31 cellular contexts compared by ENCODE assay signal in the genomic region with DNA sequence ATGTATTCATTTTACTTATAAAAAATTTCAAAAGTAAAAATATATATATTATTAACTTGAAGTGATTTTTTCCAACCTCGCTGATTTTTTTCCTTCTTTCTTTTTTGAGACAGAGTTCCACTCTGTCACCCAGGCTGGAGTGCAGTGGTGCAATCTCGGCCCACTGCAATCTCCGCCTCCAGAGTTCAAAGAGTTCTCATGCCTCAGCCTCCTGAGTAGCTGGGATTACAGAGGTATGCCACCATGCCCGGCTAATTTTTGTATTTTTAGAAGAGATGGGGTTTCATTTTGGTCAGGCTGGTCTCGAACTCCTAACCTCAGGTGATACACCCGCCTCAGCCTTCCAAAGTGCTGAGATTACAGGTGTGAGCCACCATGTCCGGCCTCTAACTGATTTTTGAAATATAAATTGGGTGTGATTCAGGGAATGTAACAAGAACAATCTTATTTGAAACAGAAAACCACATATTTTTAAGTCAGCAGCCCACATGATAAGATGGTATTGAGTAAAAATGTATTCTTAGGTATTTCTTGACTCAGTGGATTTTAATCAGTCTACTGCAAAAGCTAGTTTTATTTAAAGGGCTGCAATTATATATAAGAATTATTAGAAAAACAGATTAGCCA. TPM values are rescaled to one million over a fixed set of nuclear protein-coding genes. Genes with fewer than 3 reads are reported as not detected.
"Had no signal": no experiment of that assay in that cellular context is flagged by ENCODE, and none has a peak within 500 bp of the region (broad histone marks: within the 10 kb centered on the region; RNA-seq: fewer than 3 reads in every experiment).

No MANE protein-coding gene starts in this region.

- H3K27ac ChIP-seq: ascending aorta, brain microvascular endothelial cell, ovary had no signal

- H3K36me3 ChIP-seq: adrenal gland, ascending aorta, brain microvascular endothelial cell, left lung, ovary, prostate gland, transverse colon, uterus had no signal

- H3K27ac Mint-ChIP-seq: activated naive CD8-positive, alpha-beta T cell; activated T-cell treated with anti-CD3 and anti-CD28 coated beads, Interleukin-2, amount 50 U/mL, for 72 hours; naive thymus-derived CD4-positive, alpha-beta T cell; T-helper 2 cell treated with Interferon-gamma antibody and Interleukin-4, amounts not matched to agents 5 μg/mL and 100 μg/mL, for 36 hours had no signal

- H3K9me3 Mint-ChIP-seq: activated T-cell treated with anti-CD3 and anti-CD28 coated beads, Interleukin-2, amount 50 U/mL, for 72 hours; naive thymus-derived CD4-positive, alpha-beta T cell; T-helper 2 cell treated with Interferon-gamma antibody and Interleukin-4, amounts not matched to agents 5 μg/mL and 100 μg/mL, for 36 hours had no signal

- H3K4me1 ChIP-seq: left lung, testis had no signal

- H3K27me3 ChIP-seq: adrenal gland, ascending aorta, brain microvascular endothelial cell, left lung, ovary, testis, transverse colon, uterus had no signal

- H3K4me3 Mint-ChIP-seq: activated naive CD8-positive, alpha-beta T cell; activated T-cell treated with anti-CD3 and anti-CD28 coated beads, Interleukin-2, amount 50 U/mL, for 72 hours; naive thymus-derived CD4-positive, alpha-beta T cell; T-helper 2 cell treated with Interferon-gamma antibody and Interleukin-4, amounts not matched to agents 5 μg/mL and 100 μg/mL, for 36 hours had no signal

- H3K36me3 Mint-ChIP-seq: activated naive CD8-positive, alpha-beta T cell had no signal

- DNase-seq: activated CD4-positive, alpha-beta T cell treated with anti-CD3 and anti-CD28 coated beads for 4 hours; activated CD4-positive, alpha-beta T cell treated with anti-CD3 and anti-CD28 coated beads, Interleukin-2, amount 50 U/mL, for 4 hours; activated effector memory CD4-positive, alpha-beta T cell treated with Interleukin-2 at 50 U/mL for 16 hours; activated naive CD4-positive, alpha-beta T cell treated with Interleukin-2 at 50 U/mL for 16 hours; activated T-cell treated with anti-CD3 and anti-CD28 coated beads for 4 hours; activated T-cell treated with anti-CD3 and anti-CD28 coated beads, Interleukin-2, amount 50 U/mL, for 72 hours; adrenal gland; brain microvascular endothelial cell; caudate nucleus; head of caudate nucleus; hypothalamus; kidney glomerular epithelial cell; left lung; naive thymus-derived CD4-positive, alpha-beta T cell; ovary; retina; stimulated activated CD4-positive, alpha-beta T cell treated with anti-CD3 and anti-CD28 coated beads, Interleukin-2, amount 100 ng/mL, for 48 hours; stimulated activated naive CD8-positive, alpha-beta T cell treated with anti-CD3 and anti-CD28 coated beads, Interleukin-15, Interleukin-2, amounts not matched to agents 100 U/mL and 50 U/mL, for 24 hours; T-helper 1 cell; testis; transverse colon; uterus had no signal

- ATAC-seq: activated T-cell treated with anti-CD3 and anti-CD28 coated beads, Interleukin-2, amount 50 U/mL, for 72 hours; left lung; naive thymus-derived CD4-positive, alpha-beta T cell; stimulated activated naive CD8-positive, alpha-beta T cell treated with anti-CD3 and anti-CD28 coated beads, Interleukin-15, Interleukin-2, amounts not matched to agents 100 U/mL and 50 U/mL, for 24 hours had no signal

- H3K9me3 ChIP-seq: adrenal gland, ascending aorta, left lung, ovary, prostate gland, testis, transverse colon, uterus had no signal

- H3K4me3 ChIP-seq: adrenal gland, ascending aorta, left lung, lung, ovary, prostate gland, testis, transverse colon, uterus had no signal

RNA-seq across cellular contexts. Expression of gene ZBTB8B, which starts 30.0 kb away (rescaled TPM):
- total RNA-seq: activated T-cell treated with anti-CD3 and anti-CD28 coated beads, Interleukin-2, amount 50 U/mL, for 72 hours; fibroblast of lung; fibroblast of villous mesenchyme; mesenteric fat pad had no signal
- polyA plus RNA-seq: esophagus; fibroblast of lung; naive thymus-derived CD4-positive, alpha-beta T cell had no signal

RNA-seq across cellular contexts. Expression of gene ZBTB8A, which starts 44.4 kb away (rescaled TPM):
- polyA plus RNA-seq: naive thymus-derived CD4-positive, alpha-beta T cell had no signal
